In genomic region chr17:59746849-59747445, GRCh38 we compare ENCODE assay signal across 8 cellular contexts. TPM values are rescaled to one million over a fixed set of nuclear protein-coding genes. Genes with fewer than 3 reads are reported as not detected.
DNase-seq lines count a peak whose midpoint lies in the region; ATAC-seq and TF ChIP-seq lines count a peak whose summit lies in the region.

No MANE protein-coding gene starts in this region.

- no peak for ATAC-seq in HG03432 (IDR thresholded peaks at IDR 0.05; ENCODE audit: unreplicated experiment)

- peaks cover 11% of the 10 kb centered on the region for H3K4me1 Mint-ChIP-seq in activated naive CD4-positive, alpha-beta T cell treated with anti-CD3 and anti-CD28 coated beads, Interleukin-2, amount 50 U/mL, for 24 hours
- no peaks in the 10 kb centered on the region for H3K4me1 Mint-ChIP-seq in type B pancreatic cell (ENCODE audit: unreplicated experiment)
- H3K4me1 Mint-ChIP-seq in activated T-helper 1 cell treated with anti-CD3 and anti-CD28 coated beads, Interleukin-12 subunit alpha, Interleukin-12 subunit beta, Interleukin-2, Interleukin-4 antibody, amounts not matched to agents 30 ng/mL and 10 ng/mL and 1 ng/mL, durations not matched to agents 14 hours and 24 hours and 36 hours (ENCODE audit: low read depth) = peaks cover 14% of the 10 kb centered on the region

- no peak overlapping the region for H3K4me3 Mint-ChIP-seq in activated naive CD4-positive, alpha-beta T cell treated with anti-CD3 and anti-CD28 coated beads, Interleukin-2, amount 50 U/mL, for 24 hours
- no peak overlapping the region for H3K4me3 Mint-ChIP-seq in type B pancreatic cell
- no peak overlapping the region for H3K4me3 Mint-ChIP-seq in activated T-helper 1 cell treated with anti-CD3 and anti-CD28 coated beads, Interleukin-12 subunit alpha, Interleukin-12 subunit beta, Interleukin-2, Interleukin-4 antibody, amounts not matched to agents 30 ng/mL and 10 ng/mL and 1 ng/mL, durations not matched to agents 14 hours and 24 hours and 36 hours

- H3K27me3 Mint-ChIP-seq in activated naive CD4-positive, alpha-beta T cell treated with anti-CD3 and anti-CD28 coated beads, Interleukin-2, amount 50 U/mL, for 24 hours = no peaks in the 10 kb centered on the region
- H3K27me3 Mint-ChIP-seq in type B pancreatic cell = no peaks in the 10 kb centered on the region
- no peaks in the 10 kb centered on the region for H3K27me3 Mint-ChIP-seq in activated T-helper 1 cell treated with anti-CD3 and anti-CD28 coated beads, Interleukin-12 subunit alpha, Interleukin-12 subunit beta, Interleukin-2, Interleukin-4 antibody, amounts not matched to agents 30 ng/mL and 10 ng/mL and 1 ng/mL, durations not matched to agents 14 hours and 24 hours and 36 hours (ENCODE audit: insufficient read depth)

- no peak for DNase-seq in activated naive CD4-positive, alpha-beta T cell treated with anti-CD3 and anti-CD28 coated beads, Interleukin-2, amount 50 U/mL, for 16 hours
- DNase-seq in NCI-H1694 (lab: John Stamatoyannopoulos, UW) (peak; percentile 9), astrocyte of the cerebellum (ENCODE audit: low read depth) (no peak), iris pigment epithelial cell (ENCODE audit: low read depth) (peak; percentile 72), type B pancreatic cell (ENCODE audit: extremely low spot score, unreplicated experiment) (no peak)
- no peak for DNase-seq in activated T-helper 1 cell treated with anti-CD3 and anti-CD28 coated beads, Interleukin-12 subunit alpha, Interleukin-12 subunit beta, Interleukin-2, Interleukin-4 antibody, amounts not matched to agents 30 ng/mL and 10 ng/mL and 1 ng/mL, durations not matched to agents 14 hours and 24 hours and 36 hours (ENCODE audit: low spot score)

- intact Hi-C loops in activated T-helper 1 cell treated with anti-CD3 and anti-CD28 coated beads, Interleukin-12 subunit alpha, Interleukin-12 subunit beta, Interleukin-2, Interleukin-4 antibody, amounts not matched to agents 30 ng/mL and 10 ng/mL and 1 ng/mL, durations not matched to agents 14 hours and 24 hours and 36 hours (cut with micrococcal nuclease) = loop anchor here (1.0 to 5.0 kb wide), 2 partner anchors 112 to 290 kb away; no protein-coding TSS in a partner anchor

- H3K36me3 Mint-ChIP-seq in activated naive CD4-positive, alpha-beta T cell treated with anti-CD3 and anti-CD28 coated beads, Interleukin-2, amount 50 U/mL, for 24 hours = peaks cover 10% of the 10 kb centered on the region
- peaks cover 15% of the 10 kb centered on the region for H3K36me3 Mint-ChIP-seq in type B pancreatic cell
- peaks cover 11% of the 10 kb centered on the region for H3K36me3 Mint-ChIP-seq in activated T-helper 1 cell treated with anti-CD3 and anti-CD28 coated beads, Interleukin-12 subunit alpha, Interleukin-12 subunit beta, Interleukin-2, Interleukin-4 antibody, amounts not matched to agents 30 ng/mL and 10 ng/mL and 1 ng/mL, durations not matched to agents 14 hours and 24 hours and 36 hours (ENCODE audit: low read depth)

- H3K27ac Mint-ChIP-seq in activated naive CD4-positive, alpha-beta T cell treated with anti-CD3 and anti-CD28 coated beads, Interleukin-2, amount 50 U/mL, for 24 hours = peak overlapping the region; percentile 5
- H3K27ac Mint-ChIP-seq in type B pancreatic cell = no peak overlapping the region
- H3K27ac Mint-ChIP-seq in activated T-helper 1 cell treated with anti-CD3 and anti-CD28 coated beads, Interleukin-12 subunit alpha, Interleukin-12 subunit beta, Interleukin-2, Interleukin-4 antibody, amounts not matched to agents 30 ng/mL and 10 ng/mL and 1 ng/mL, durations not matched to agents 14 hours and 24 hours and 36 hours = no peak overlapping the region

- no peak overlapping the region for H3K4me3 ChIP-seq in astrocyte of the cerebellum (ENCODE audit: low read depth, low read length)

- no peaks in the 10 kb centered on the region for H3K9me3 Mint-ChIP-seq in activated naive CD4-positive, alpha-beta T cell treated with anti-CD3 and anti-CD28 coated beads, Interleukin-2, amount 50 U/mL, for 24 hours
- no peaks in the 10 kb centered on the region for H3K9me3 Mint-ChIP-seq in type B pancreatic cell
- H3K9me3 Mint-ChIP-seq in activated T-helper 1 cell treated with anti-CD3 and anti-CD28 coated beads, Interleukin-12 subunit alpha, Interleukin-12 subunit beta, Interleukin-2, Interleukin-4 antibody, amounts not matched to agents 30 ng/mL and 10 ng/mL and 1 ng/mL, durations not matched to agents 14 hours and 24 hours and 36 hours = peaks cover 5% of the 10 kb centered on the region

- in situ Hi-C loops in astrocyte of the cerebellum (cut with HindIII; ENCODE audit: low sequenced_read_pairs) = no loop called here

- peak; percentile 42 for TF ChIP-seq CTCF in astrocyte of the cerebellum (IDR thresholded peaks at IDR 0.05; ENCODE audit: low read depth, low read length, missing control alignments)
- TF ChIP-seq CTCF in type B pancreatic cell (conservative IDR thresholded peaks at IDR 0.05) = peak; percentile 78

RNA-seq across cellular contexts. Expression of gene VMP1, which starts 39.5 kb away (rescaled TPM):
- 124 and 157 TPM in 2 replicates for total RNA-seq in type B pancreatic cell (ENCODE audit: low replicate concordance)
- total RNA-seq in activated T-helper 1 cell treated with anti-CD3 and anti-CD28 coated beads, Interleukin-12 subunit alpha, Interleukin-12 subunit beta, Interleukin-2, Interleukin-4 antibody, amounts not matched to agents 30 ng/mL and 10 ng/mL and 1 ng/mL, durations not matched to agents 14 hours and 24 hours and 36 hours = 357 and 374 TPM in 2 replicates

RNA-seq across cellular contexts. Expression of gene PTRH2, which starts 39.7 kb away (rescaled TPM):
- 23.1 and 25.9 TPM in 2 replicates for total RNA-seq in type B pancreatic cell (ENCODE audit: low replicate concordance)
- 49.7 and 51.1 TPM in 2 replicates for total RNA-seq in activated T-helper 1 cell treated with anti-CD3 and anti-CD28 coated beads, Interleukin-12 subunit alpha, Interleukin-12 subunit beta, Interleukin-2, Interleukin-4 antibody, amounts not matched to agents 30 ng/mL and 10 ng/mL and 1 ng/mL, durations not matched to agents 14 hours and 24 hours and 36 hours

Comparison
In these comparisons a context has a peak if more than half of its experiments do, and no peak if none do; other contexts are left out.
1. DNase-seq: peak in NCI-H1694 (single experiment) and iris pigment epithelial cell (single experiment); none in activated naive CD4-positive, alpha-beta T cell treated with anti-CD3 and anti-CD28 coated beads, Interleukin-2, amount 50 U/mL, for 16 hours (single experiment), astrocyte of the cerebellum (single experiment), type B pancreatic cell (single experiment) and activated T-helper 1 cell treated with anti-CD3 and anti-CD28 coated beads, Interleukin-12 subunit alpha, Interleukin-12 subunit beta, Interleukin-2, Interleukin-4 antibody, amounts not matched to agents 30 ng/mL and 10 ng/mL and 1 ng/mL, durations not matched to agents 14 hours and 24 hours and 36 hours (single experiment).